8 cellular contexts compared by ENCODE assay signal in genomic region chr6:35260642-35261570, GRCh38. TPM values are rescaled to one million over a fixed set of nuclear protein-coding genes. Genes with fewer than 3 reads are reported as not detected.
DNase-seq lines count a peak whose midpoint lies in the region; ATAC-seq and TF ChIP-seq lines count a peak whose summit lies in the region.

No MANE protein-coding gene starts in this region.

- peaks cover 0 to 4% of the 10 kb centered on the region in 2 experiments for H3K36me3 ChIP-seq in SK-N-SH (replicated peaks in 1 of 2; ENCODE audit: control insufficient read depth in 1 of 2, insufficient read depth in 2 of 2, low read length in 1 of 2)
- no peaks in the 10 kb centered on the region for H3K36me3 ChIP-seq in iPS-20b (ENCODE audit: insufficient read depth, low read depth, low read length)
- H3K36me3 ChIP-seq in stomach smooth muscle (ENCODE audit: control insufficient read depth in 2 of 2, insufficient read depth in 2 of 2, low read length in 2 of 2): no peaks in the 10 kb centered on the region

- peak overlapping the region; percentile 84 for H3K27ac Mint-ChIP-seq in activated T-helper 1 cell treated with anti-CD3 and anti-CD28 coated beads, Interleukin-12 subunit alpha, Interleukin-12 subunit beta, Interleukin-2, Interleukin-4 antibody, amounts not matched to agents 30 ng/mL and 10 ng/mL and 1 ng/mL, durations not matched to agents 14 hours and 24 hours and 36 hours

- 95% methylated on average over 6 of the region's 6 CpGs for WGBS in SK-N-SH (ENCODE audit: low lambda C conversion rate)

- peaks cover 13 to 14% of the 10 kb centered on the region in 2 experiments; a peak in 3 of 4 replicates for H3K4me1 ChIP-seq in SK-N-SH (ENCODE audit: control insufficient read depth in 1 of 2, insufficient read depth in 2 of 2, low read depth in 1 of 2, low read length in 1 of 2)
- peaks cover 5% of the 10 kb centered on the region; the same call in 1 of the 2 replicates for H3K4me1 ChIP-seq in iPS-20b (ENCODE audit: insufficient read depth, low read length)
- peaks cover 14% of the 10 kb centered on the region for H3K4me1 ChIP-seq in stomach smooth muscle (ENCODE audit: control insufficient read depth, insufficient read depth, low read length)

- no peaks in the 10 kb centered on the region for H3K27me3 Mint-ChIP-seq in activated T-helper 1 cell treated with anti-CD3 and anti-CD28 coated beads, Interleukin-12 subunit alpha, Interleukin-12 subunit beta, Interleukin-2, Interleukin-4 antibody, amounts not matched to agents 30 ng/mL and 10 ng/mL and 1 ng/mL, durations not matched to agents 14 hours and 24 hours and 36 hours (ENCODE audit: insufficient read depth)

- peaks cover 13% of the 10 kb centered on the region for H3F3A ChIP-seq in SK-N-SH (replicated peaks; ENCODE audit: insufficient read depth)

- H3K4me1 Mint-ChIP-seq in activated T-helper 1 cell treated with anti-CD3 and anti-CD28 coated beads, Interleukin-12 subunit alpha, Interleukin-12 subunit beta, Interleukin-2, Interleukin-4 antibody, amounts not matched to agents 30 ng/mL and 10 ng/mL and 1 ng/mL, durations not matched to agents 14 hours and 24 hours and 36 hours (ENCODE audit: low read depth): peaks cover 41% of the 10 kb centered on the region

- ATAC-seq in SK-N-SH treated with all-trans-retinoic acid at 6 μM for 48 hours: no peak
- no peak for ATAC-seq in GM18511 (IDR thresholded peaks at IDR 0.05; ENCODE audit: unreplicated experiment)
- ATAC-seq in HG02970 (IDR thresholded peaks at IDR 0.05; ENCODE audit: low FRiP score, unreplicated experiment): no peak

- peak overlapping the region; percentile 87 for H3K4me2 ChIP-seq in SK-N-SH

- H3K9me3 ChIP-seq in SK-N-SH (no peaks in the 10 kb centered on the region), iPS-20b (ENCODE audit: insufficient read depth, low read depth, low read length) (no peaks in the 10 kb centered on the region), stomach smooth muscle (ENCODE audit: control insufficient read depth in 2 of 2, low read length in 2 of 2) (no peaks in the 10 kb centered on the region)

- no peaks in the 10 kb centered on the region for H4K20me1 ChIP-seq in SK-N-SH (ENCODE audit: insufficient read depth)

- H3K79me2 ChIP-seq in SK-N-SH (ENCODE audit: insufficient read depth): peaks cover 49% of the 10 kb centered on the region

- DNase-seq in SK-N-SH: no peak
- no peak for DNase-seq in activated T-helper 1 cell treated with anti-CD3 and anti-CD28 coated beads, Interleukin-12 subunit alpha, Interleukin-12 subunit beta, Interleukin-2, Interleukin-4 antibody, amounts not matched to agents 30 ng/mL and 10 ng/mL and 1 ng/mL, durations not matched to agents 14 hours and 24 hours and 36 hours (ENCODE audit: low spot score)
- no peak for DNase-seq in stimulated activated CD8-positive, alpha-beta memory T cell treated with anti-CD3 and anti-CD28 coated beads, Interleukin-4, amount 100 ng/mL, for 48 hours

- H2AFZ ChIP-seq in SK-N-SH (ENCODE audit: low read depth): no peak overlapping the region

- H3K36me3 Mint-ChIP-seq in activated T-helper 1 cell treated with anti-CD3 and anti-CD28 coated beads, Interleukin-12 subunit alpha, Interleukin-12 subunit beta, Interleukin-2, Interleukin-4 antibody, amounts not matched to agents 30 ng/mL and 10 ng/mL and 1 ng/mL, durations not matched to agents 14 hours and 24 hours and 36 hours (ENCODE audit: low read depth): peaks cover 4% of the 10 kb centered on the region

- no peaks in the 10 kb centered on the region for H3K27me3 ChIP-seq in SK-N-SH (ENCODE audit: insufficient read depth)
- no peaks in the 10 kb centered on the region for H3K27me3 ChIP-seq in iPS-20b (ENCODE audit: insufficient read depth, low read length)
- H3K27me3 ChIP-seq in stomach smooth muscle (ENCODE audit: control insufficient read depth in 1 of 2, insufficient read depth in 2 of 2, low read length in 2 of 2): no peaks in the 10 kb centered on the region

- H3K9me3 Mint-ChIP-seq in activated T-helper 1 cell treated with anti-CD3 and anti-CD28 coated beads, Interleukin-12 subunit alpha, Interleukin-12 subunit beta, Interleukin-2, Interleukin-4 antibody, amounts not matched to agents 30 ng/mL and 10 ng/mL and 1 ng/mL, durations not matched to agents 14 hours and 24 hours and 36 hours: no peaks in the 10 kb centered on the region

- H3K27ac ChIP-seq in SK-N-SH (ENCODE audit: low read depth in 2 of 2, low read length in 1 of 2) (peak overlapping the region; percentile 5 to 79; a peak in 2 of 4 replicates), iPS-20b (ENCODE audit: low read length) (peak overlapping the region; percentile 87), stomach smooth muscle (ENCODE audit: low read length) (peak overlapping the region; percentile 95)

- no peak for TF ChIP-seq CTCF in SK-N-SH (IDR thresholded peaks at IDR 0.05)

- no peak for TF ChIP-seq RAD21 in SK-N-SH (IDR thresholded peaks at IDR 0.05; ENCODE audit: low read length)

- POLR2A ChIA-PET in SK-N-SH (lab: Yijun Ruan, JAX): no interaction called here

- peak overlapping the region; percentile 77; the same call in 1 of the 2 replicates for H3K9ac ChIP-seq in SK-N-SH
- peak overlapping the region; percentile 95 for H3K9ac ChIP-seq in iPS-20b (ENCODE audit: low read depth, low read length)
- H3K9ac ChIP-seq in stomach smooth muscle (ENCODE audit: low read length in 2 of 2): peak overlapping the region; percentile 78 to 94

- CTCF ChIA-PET in SK-N-SH (lab: Yijun Ruan, JAX): interaction anchor here (1.3 kb wide), 1 partner anchor 20 kb away, joined by 6 read pairs; no protein-coding TSS in a partner anchor

- H3K4me3 ChIP-seq in SK-N-SH (ENCODE audit: low read depth in 2 of 2, low read length in 1 of 2) (peak overlapping the region; percentile 80 to 95; a peak in 3 of 4 replicates), iPS-20b (ENCODE audit: low read length) (peak overlapping the region; percentile 83), stomach smooth muscle (ENCODE audit: low read length in 2 of 2) (peak overlapping the region; percentile 82 to 98)

- TF ChIP-seq EP300 in SK-N-SH (IDR thresholded peaks at IDR 0.05; ENCODE audit: borderline replicate concordance in 1 of 2, low read depth in 1 of 2, low read length in 1 of 2): no peak

- no peaks in the 10 kb centered on the region for H3K9me2 ChIP-seq in SK-N-SH

- H3K4me3 Mint-ChIP-seq in activated T-helper 1 cell treated with anti-CD3 and anti-CD28 coated beads, Interleukin-12 subunit alpha, Interleukin-12 subunit beta, Interleukin-2, Interleukin-4 antibody, amounts not matched to agents 30 ng/mL and 10 ng/mL and 1 ng/mL, durations not matched to agents 14 hours and 24 hours and 36 hours: peak overlapping the region; percentile 86

- intact Hi-C loops in activated T-helper 1 cell treated with anti-CD3 and anti-CD28 coated beads, Interleukin-12 subunit alpha, Interleukin-12 subunit beta, Interleukin-2, Interleukin-4 antibody, amounts not matched to agents 30 ng/mL and 10 ng/mL and 1 ng/mL, durations not matched to agents 14 hours and 24 hours and 36 hours (cut with micrococcal nuclease): no loop called here

TF ChIP-seq in SK-N-SH, 30 proteins besides CTCF, POLR2A, EP300 and RAD21 (continues in another document):
- TF ChIP-seq POLR2AphosphoS5 (IDR thresholded peaks at IDR 0.05; ENCODE audit: low read depth, low read length): no peak

TF ChIP-seq in SK-N-SH treated with all-trans-retinoic acid at 6 μM for 48 hours, 23 proteins besides CTCF, POLR2A, EP300 and RAD21 (continues in another document):
- TF ChIP-seq CREB5 (CRISPR knock-in tag; IDR thresholded peaks at IDR 0.05; ENCODE audit: low read depth) (no peak), CSRNP3 (CRISPR knock-in tag; IDR thresholded peaks at IDR 0.05) (no peak), SNAI2 (CRISPR knock-in tag; IDR thresholded peaks at IDR 0.05) (no peak)

RNA-seq across cellular contexts. Expression of gene ZNF76, which starts 1.4 kb away (rescaled TPM):
- polyA plus RNA-seq in SK-N-SH (2012; rRNA removed): 19.7 and 22.4 TPM in 2 replicates
- 6.5 and 10.7 TPM in 2 replicates for polyA plus RNA-seq in SK-N-SH (2012; cell fraction: cytosol; rRNA removed)
- polyA plus RNA-seq in SK-N-SH (2012; cell fraction: nucleus; rRNA removed): 88.9 and 102 TPM in 2 replicates
- 32.8 and 33.1 TPM in 2 replicates for total RNA-seq in activated T-helper 1 cell treated with anti-CD3 and anti-CD28 coated beads, Interleukin-12 subunit alpha, Interleukin-12 subunit beta, Interleukin-2, Interleukin-4 antibody, amounts not matched to agents 30 ng/mL and 10 ng/mL and 1 ng/mL, durations not matched to agents 14 hours and 24 hours and 36 hours

RNA-seq across cellular contexts. Expression of gene DEF6, which starts 36.7 kb away (rescaled TPM):
- polyA plus RNA-seq in SK-N-SH (2012; rRNA removed): 0.13 and 0.16 TPM in 2 replicates
- polyA plus RNA-seq in SK-N-SH (2012; cell fraction: cytosol; rRNA removed): 0.06 and 0.17 TPM in 2 replicates
- 0.62 and 0.73 TPM in 2 replicates for polyA plus RNA-seq in SK-N-SH (2012; cell fraction: nucleus; rRNA removed)
- 123 and 125 TPM in 2 replicates for total RNA-seq in activated T-helper 1 cell treated with anti-CD3 and anti-CD28 coated beads, Interleukin-12 subunit alpha, Interleukin-12 subunit beta, Interleukin-2, Interleukin-4 antibody, amounts not matched to agents 30 ng/mL and 10 ng/mL and 1 ng/mL, durations not matched to agents 14 hours and 24 hours and 36 hours

RNA-seq across cellular contexts. Expression of gene SCUBE3, which starts 47.1 kb away (rescaled TPM):
- 1.8 and 2.0 TPM in 2 replicates for polyA plus RNA-seq in SK-N-SH (2012; rRNA removed)
- polyA plus RNA-seq in SK-N-SH (2012; cell fraction: cytosol; rRNA removed): 1.2 and 1.8 TPM in 2 replicates
- 2.7 and 4.3 TPM in 2 replicates for polyA plus RNA-seq in SK-N-SH (2012; cell fraction: nucleus; rRNA removed)
- 0.05 TPM in 1 of 2 replicates, not detected in the other for total RNA-seq in activated T-helper 1 cell treated with anti-CD3 and anti-CD28 coated beads, Interleukin-12 subunit alpha, Interleukin-12 subunit beta, Interleukin-2, Interleukin-4 antibody, amounts not matched to agents 30 ng/mL and 10 ng/mL and 1 ng/mL, durations not matched to agents 14 hours and 24 hours and 36 hours

Comparison
In these comparisons a context has a peak if more than half of its experiments do, and no peak if none do; other contexts are left out.
1. H3K27ac ChIP-seq: peak in every context shown above with its lines; median percentile 95 in stomach smooth muscle; 87 in iPS-20b; 42 in SK-N-SH.